24 cellular contexts compared by ENCODE assay signal in the genomic region with DNA sequence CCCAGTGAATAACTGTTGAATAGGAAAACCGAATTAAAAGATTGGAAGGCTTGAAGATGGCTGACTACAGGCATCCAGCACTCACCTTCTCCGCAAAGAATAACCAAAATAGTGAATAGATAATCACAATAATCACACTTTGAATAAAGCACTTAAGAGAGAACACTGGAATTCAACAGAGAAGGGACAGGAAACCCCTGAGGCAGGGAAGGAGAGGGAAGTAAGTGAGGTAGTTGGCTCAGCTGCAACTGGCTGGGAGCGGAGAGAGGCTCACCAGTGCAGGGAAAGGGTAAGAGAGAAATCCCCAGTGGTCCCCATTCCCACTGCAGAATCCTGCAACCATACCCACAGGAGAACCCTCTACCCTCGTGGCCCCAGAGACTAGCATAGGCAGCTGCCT.
"Had no signal": no experiment of that assay in that cellular context is flagged by ENCODE, and none has a peak within 500 bp of the region (broad histone marks: within the 10 kb centered on the region; RNA-seq: fewer than 3 reads in every experiment).

No MANE protein-coding gene starts in this region.

- H3K36me3 Mint-ChIP-seq: naive thymus-derived CD4-positive, alpha-beta T cell had no signal

- H3K27me3 Mint-ChIP-seq: dendritic cell treated with granulocyte-macrophage colony-stimulating factor and Interleukin-4, amounts not matched to agents 40 ng/mL and 50 ng/mL, for 4 days had no signal

- H3K27me3 ChIP-seq: esophagus muscularis mucosa, right lobe of liver, spleen had no signal

- H3K4me3 Mint-ChIP-seq: dendritic cell treated with granulocyte-macrophage colony-stimulating factor and Interleukin-4, amounts not matched to agents 40 ng/mL and 50 ng/mL, for 4 days; naive thymus-derived CD4-positive, alpha-beta T cell; nephron progenitor cell had no signal

- H3K79me2 ChIP-seq: hepatocyte had no signal

- H3K9me3 ChIP-seq: esophagus muscularis mucosa, psoas muscle, right lobe of liver, stomach, thoracic aorta had no signal

- H3K36me3 ChIP-seq: esophagus muscularis mucosa, right lobe of liver, spleen, stomach, thoracic aorta had no signal

- H3K4me2 ChIP-seq: hepatocyte had no signal

- H3K4me1 ChIP-seq: psoas muscle, right lobe of liver, spleen had no signal

- H3K4me1 Mint-ChIP-seq: nephron progenitor cell had no signal

- H3K27ac Mint-ChIP-seq: dendritic cell treated with granulocyte-macrophage colony-stimulating factor and Interleukin-4, amounts not matched to agents 40 ng/mL and 50 ng/mL, for 4 days; naive thymus-derived CD4-positive, alpha-beta T cell; nephron progenitor cell had no signal

- H2AFZ ChIP-seq: hepatocyte had no signal

- ATAC-seq: left colon; left ventricle myocardium superior; naive thymus-derived CD4-positive, alpha-beta T cell; psoas muscle; right lobe of liver had no signal

- FAIRE-seq: colon, urothelium cell line had no signal

- DNase-seq: cerebellar nuclear complex; left colon; left ventricle myocardium superior; naive thymus-derived CD4-positive, alpha-beta T cell; nephron progenitor cell; psoas muscle; retina; right lobe of liver; spleen; stimulated activated CD4-positive, alpha-beta T cell treated with anti-CD3 and anti-CD28 coated beads, Interleukin-15, amount 100 ng/mL, for 24 hours; stimulated activated CD4-positive, alpha-beta T cell treated with anti-CD3 and anti-CD28 coated beads, Interleukin-1b, Interleukin-23, amount 100 ng/mL, for 48 hours; stimulated activated CD4-positive, alpha-beta T cell treated with anti-CD3 and anti-CD28 coated beads, Interleukin-4, amount 100 ng/mL, for 24 hours; stimulated activated naive CD4-positive, alpha-beta T cell; stomach; substantia nigra; trophoblast cell had no signal

- H3K4me3 ChIP-seq: esophagus muscularis mucosa, hepatocyte, lung, psoas muscle, right lobe of liver, spleen, stomach, thoracic aorta had no signal

- H3K27ac ChIP-seq: epithelial cell of prostate, esophagus muscularis mucosa, hepatocyte, psoas muscle, right lobe of liver, spleen, stomach, thoracic aorta had no signal
